23 cellular contexts compared by ENCODE assay signal in genomic region chr1:59276317-59276914, GRCh38. TPM values are rescaled to one million over a fixed set of nuclear protein-coding genes. Genes with fewer than 3 reads are reported as not detected.
A peak's percentile ranks its signal among the peaks of the same experiment; 100 is the strongest.
DNase-seq lines count a peak whose midpoint lies in the region; ATAC-seq, FAIRE-seq and TF ChIP-seq lines count a peak whose summit lies in the region.
"Had no signal": no experiment of that assay in that cellular context is flagged by ENCODE, and none has a peak within 500 bp of the region (broad histone marks: within the 10 kb centered on the region; RNA-seq: fewer than 3 reads in every experiment).

No MANE protein-coding gene starts in this region.

- H3K4me1 ChIP-seq in right lobe of liver (no peaks in the 10 kb centered on the region), HepG2 (ENCODE audit: insufficient read depth, low read length) (no peaks in the 10 kb centered on the region), endothelial cell of umbilical vein (ENCODE audit: control insufficient read depth, extremely low read depth, insufficient read depth, low read length) (peaks cover 28% of the 10 kb centered on the region), BE2C (no peaks in the 10 kb centered on the region)

- no peak for TF ChIP-seq CTCF in right lobe of liver (IDR thresholded peaks at IDR 0.05)
- TF ChIP-seq CTCF in HepG2 (CRISPR knock-in tag; IDR thresholded peaks at IDR 0.05): no peak
- no peak for TF ChIP-seq CTCF in endothelial cell of umbilical vein (IDR thresholded peaks at IDR 0.05; ENCODE audit: extremely low read depth in 1 of 2, insufficient read depth in 1 of 2, low read depth in 1 of 2, low read length in 2 of 2)
- TF ChIP-seq CTCF in mesothelial cell of epicardium (IDR thresholded peaks at IDR 0.05; ENCODE audit: unreplicated experiment): no peak
- no peak for TF ChIP-seq CTCF in BE2C (IDR thresholded peaks at IDR 0.05; ENCODE audit: low read depth, low read length)

- dilution Hi-C loops in endothelial cell of umbilical vein (cut with MboI; ENCODE audit: extremely low pct_ligation_motif_present, low sequenced_read_pairs): no loop called here

- H3K27ac ChIP-seq in right lobe of liver (no peak overlapping the region), HepG2 (ENCODE audit: extremely low read length, insufficient read depth, low read length) (no peak overlapping the region), endothelial cell of umbilical vein (ENCODE audit: insufficient read depth, low read depth, low read length) (peak overlapping the region; percentile 62)
- H3K27ac ChIP-seq: SJCRH30 had no signal

- H3K27ac Mint-ChIP-seq in mesothelial cell of epicardium: peak overlapping the region; percentile 10
- H3K27ac Mint-ChIP-seq in activated T-cell treated with anti-CD3 and anti-CD28 coated beads, Interleukin-2, amount 50 U/mL, for 24 hours: no peak overlapping the region
- H3K27ac Mint-ChIP-seq: CD14-positive monocyte had no signal

- no peak overlapping the region for H3K4me3 Mint-ChIP-seq in mesothelial cell of epicardium
- no peak overlapping the region for H3K4me3 Mint-ChIP-seq in activated T-cell treated with anti-CD3 and anti-CD28 coated beads, Interleukin-2, amount 50 U/mL, for 24 hours
- H3K4me3 Mint-ChIP-seq: CD14-positive monocyte had no signal

- no peaks in the 10 kb centered on the region for H3K27me3 Mint-ChIP-seq in mesothelial cell of epicardium (ENCODE audit: low read depth)
- peaks cover 22% of the 10 kb centered on the region for H3K27me3 Mint-ChIP-seq in activated T-cell treated with anti-CD3 and anti-CD28 coated beads, Interleukin-2, amount 50 U/mL, for 24 hours

- H3K27me3 ChIP-seq in right lobe of liver: no peaks in the 10 kb centered on the region
- H3K27me3 ChIP-seq in HepG2 (ENCODE audit: control insufficient read depth in 1 of 2, insufficient read depth in 2 of 2, low read length in 2 of 2): peaks cover 0 to 13% of the 10 kb centered on the region in 2 experiments; a peak in 1 of 5 replicates
- H3K27me3 ChIP-seq in endothelial cell of umbilical vein (ENCODE audit: control insufficient read depth in 2 of 2, insufficient read depth in 2 of 2, low read length in 2 of 2): no peaks in the 10 kb centered on the region
- no peaks in the 10 kb centered on the region for H3K27me3 ChIP-seq in BE2C
- H3K27me3 ChIP-seq: SJCRH30 had no signal

- intact Hi-C loops in right lobe of liver (cut with DNase I) (no loop called here), HepG2 (cut with micrococcal nuclease; ENCODE audit: unreplicated experiment) (no loop called here), endothelial cell of umbilical vein (cut with micrococcal nuclease) (loop anchor here (2.0 to 5.0 kb wide), 2 partner anchors 18 to 134 kb away; no protein-coding TSS in a partner anchor)

- ATAC-seq in right lobe of liver: peak; percentile 36 to 86 (median 57)
- no peak for ATAC-seq in HepG2
- no peak for ATAC-seq in GM18873 (IDR thresholded peaks at IDR 0.05; ENCODE audit: low FRiP score, unreplicated experiment)
- ATAC-seq: K562, Panc1 had no signal

- no peak overlapping the region for H3K9ac ChIP-seq in HepG2 (ENCODE audit: insufficient read depth, low read depth, low read length)
- no peak overlapping the region for H3K9ac ChIP-seq in endothelial cell of umbilical vein (replicated peaks; ENCODE audit: extremely low read depth, insufficient read depth, low read length)

- in situ Hi-C loops in HepG2 (cut with HindIII; ENCODE audit: extremely low pct_ligation_motif_present, low pct_unique_long_range_greater_than_20kb): no loop called here

- H3K36me3 Mint-ChIP-seq in mesothelial cell of epicardium: peaks cover 2% of the 10 kb centered on the region
- H3K36me3 Mint-ChIP-seq in activated T-cell treated with anti-CD3 and anti-CD28 coated beads, Interleukin-2, amount 50 U/mL, for 24 hours (ENCODE audit: low read depth): no peaks in the 10 kb centered on the region
- H3K36me3 Mint-ChIP-seq: CD14-positive monocyte had no signal

- 69% methylated on average over 6 of the region's 6 CpGs for WGBS in right lobe of liver (ENCODE audit: insufficient coverage, low coverage, low lambda C conversion rate, missing lambda C conversion rate)
- WGBS in HepG2 (ENCODE audit: low lambda C conversion rate): 55% methylated on average over 6 of the region's 6 CpGs

- no peak for TF ChIP-seq EP300 in HepG2 (IDR thresholded peaks at IDR 0.05; ENCODE audit: low read depth in 2 of 2, low read length in 2 of 2)
- TF ChIP-seq EP300 in HepG2 (CRISPR knock-in tag; IDR thresholded peaks at IDR 0.05; ENCODE audit: borderline replicate concordance): no peak

- DNase-seq in right lobe of liver (no peak), HepG2 (ENCODE audit: low spot score) (no peak), endothelial cell of umbilical vein (ENCODE audit: low read depth, low spot score) (peak; percentile 91), mesothelial cell of epicardium (ENCODE audit: low spot score in 2 of 2, unreplicated experiment in 2 of 2) (no peak), BE2C (no peak), NCI-H1105 (lab: John Stamatoyannopoulos, UW) (no peak)
- no peak for DNase-seq in activated T-cell treated with anti-CD3 and anti-CD28 coated beads, Interleukin-2, amount 50 U/mL, for 24 hours
- DNase-seq: DMS53, GDM1, MM.1S, NCI-H1092, NCI-H1436 treated with DMSO at 0.1 percent for 48 hours, NCI-H1930, NCI-H2227 treated with DMSO at 0.1 percent for 48 hours, NCI-H510A treated with DMSO at 0.1 percent for 48 hours, NCI-H748 treated with DMSO at 0.1 percent for 48 hours, SJCRH30 had no signal

- BruUV-seq in HepG2 (replicated peaks; lab: Mats Ljungman, UMichigan) (no TSS peak), endothelial cell of umbilical vein (replicated peaks; lab: Mats Ljungman, UMichigan) (no TSS peak)

- FAIRE-seq in HepG2 (lab: Jason Lieb, UNC) (no peak), endothelial cell of umbilical vein (lab: Jason Lieb, UNC) (peak; percentile 85)
- FAIRE-seq: A204.1, D721Med, K562 had no signal

- POLR2A ChIA-PET in HepG2 (lab: Yijun Ruan, JAX): no interaction called here
- POLR2A ChIA-PET in endothelial cell of umbilical vein (lab: Charles Lee): interaction anchor here (0.6 to 0.9 kb wide), 2 partner anchors 393 to 493 kb away, joined by 3 read pairs; partner anchors contain the start of gene JUN

- H3K36me3 ChIP-seq in right lobe of liver: no peaks in the 10 kb centered on the region
- no peaks in the 10 kb centered on the region for H3K36me3 ChIP-seq in HepG2 (replicated peaks in 1 of 2; ENCODE audit: control insufficient read depth in 1 of 2, insufficient read depth in 2 of 2, low read length in 2 of 2)
- H3K36me3 ChIP-seq in endothelial cell of umbilical vein (ENCODE audit: control insufficient read depth in 2 of 2, extremely low read depth in 1 of 2, insufficient read depth in 2 of 2, low read length in 2 of 2): no peaks in the 10 kb centered on the region
- H3K36me3 ChIP-seq in BE2C: no peaks in the 10 kb centered on the region
- H3K36me3 ChIP-seq: SJCRH30 had no signal

- peaks cover 51% of the 10 kb centered on the region for H3K4me1 Mint-ChIP-seq in mesothelial cell of epicardium
- peaks cover 18% of the 10 kb centered on the region for H3K4me1 Mint-ChIP-seq in activated T-cell treated with anti-CD3 and anti-CD28 coated beads, Interleukin-2, amount 50 U/mL, for 24 hours (ENCODE audit: low read depth)

- H3K4me2 ChIP-seq in HepG2 (ENCODE audit: low read depth, low read length) (no peak overlapping the region), endothelial cell of umbilical vein (ENCODE audit: insufficient read depth, low read length) (peak overlapping the region; percentile 75)

- H4K20me1 ChIP-seq in HepG2 (ENCODE audit: insufficient read depth, low read length): no peaks in the 10 kb centered on the region
- H4K20me1 ChIP-seq in endothelial cell of umbilical vein (replicated peaks; ENCODE audit: control insufficient read depth, extremely low read depth, insufficient read depth, low read length): no peaks in the 10 kb centered on the region

- peaks cover 6% of the 10 kb centered on the region for H3K9me3 Mint-ChIP-seq in mesothelial cell of epicardium
- no peaks in the 10 kb centered on the region for H3K9me3 Mint-ChIP-seq in activated T-cell treated with anti-CD3 and anti-CD28 coated beads, Interleukin-2, amount 50 U/mL, for 24 hours
- H3K9me3 Mint-ChIP-seq: CD14-positive monocyte had no signal

- no peak for TF ChIP-seq RAD21 in HepG2 (CRISPR knock-in tag; IDR thresholded peaks at IDR 0.05)

- H3K4me3 ChIP-seq in right lobe of liver (no peak overlapping the region), HepG2 (replicated peaks in 1 of 3; ENCODE audit: insufficient read depth in 1 of 3, low read depth in 2 of 3, low read length in 3 of 3) (no peak overlapping the region), endothelial cell of umbilical vein (replicated peaks in 1 of 3; ENCODE audit: insufficient read depth in 1 of 3, low read depth in 1 of 3, low read length in 3 of 3) (peak overlapping the region in 1 of 3 experiments; percentile 15), BE2C (ENCODE audit: low read depth, low read length) (no peak overlapping the region)
- H3K4me3 ChIP-seq: K562, SJCRH30 had no signal

- TF ChIP-seq POLR2A in right lobe of liver (IDR thresholded peaks at IDR 0.05) (no peak), HepG2 (IDR thresholded peaks at IDR 0.05; ENCODE audit: insufficient read depth in 1 of 2, low read depth in 2 of 2, low read length in 2 of 2) (no peak), endothelial cell of umbilical vein (IDR thresholded peaks at IDR 0.05; ENCODE audit: low read depth, low read length) (no peak)

- H3K9me1 ChIP-seq in endothelial cell of umbilical vein (replicated peaks; ENCODE audit: control insufficient read depth, extremely low read depth, insufficient read depth, low read length): no peaks in the 10 kb centered on the region

- H3K9me3 ChIP-seq in right lobe of liver (no peaks in the 10 kb centered on the region), HepG2 (ENCODE audit: low read length) (no peaks in the 10 kb centered on the region), endothelial cell of umbilical vein (replicated peaks; ENCODE audit: control insufficient read depth, insufficient read depth, low read length) (no peaks in the 10 kb centered on the region), BE2C (no peaks in the 10 kb centered on the region)

- H3K79me2 ChIP-seq in HepG2 (ENCODE audit: insufficient read depth, low read length) (no peaks in the 10 kb centered on the region), endothelial cell of umbilical vein (ENCODE audit: control insufficient read depth, insufficient read depth, low read length) (no peaks in the 10 kb centered on the region)

- H2AFZ ChIP-seq in HepG2 (ENCODE audit: low read length): no peak overlapping the region
- H2AFZ ChIP-seq in endothelial cell of umbilical vein (ENCODE audit: low read depth, low read length): peak overlapping the region; percentile 60

- CTCF ChIA-PET in HepG2 (lab: Yijun Ruan, JAX; ENCODE audit: low intra/inter-chr PET ratio, low total read pairs): no interaction called here
- CTCF ChIA-PET in endothelial cell of umbilical vein (lab: Charles Lee): interaction anchor here (0.6 to 1.8 kb wide), 13 partner anchors 9 to 483 kb away, joined by 3 to 8 read pairs (median 4); no protein-coding TSS in a partner anchor

RNA-seq across cellular contexts. Expression of gene FGGY, which starts 20.5 kb away (rescaled TPM):
- 10 to 100 TPM; 45.5 to 84.2 (median 58.7) TPM for total RNA-seq in right lobe of liver
- 15.7 and 20.0 TPM in 2 replicates for total RNA-seq in HepG2 (2016; rRNA removed; fragmentation: Illumina TruSeq; extraction: Trizol)
- total RNA-seq in HepG2 (2016; cell fraction: cytosol; rRNA removed; fragmentation: Illumina TruSeq; extraction: Trizol; ENCODE audit: low read depth): 59.4 and 62.1 TPM in 2 replicates
- 16.5 and 19.6 TPM in 2 replicates for total RNA-seq in HepG2 (2016; cell fraction: insoluble cytoplasmic fraction; rRNA removed; fragmentation: Illumina TruSeq; extraction: Trizol)
- total RNA-seq in HepG2 (2016; cell fraction: membrane; rRNA removed; fragmentation: Illumina TruSeq; extraction: Trizol): 19.5 and 21.4 TPM in 2 replicates
- total RNA-seq in HepG2 (2016; cell fraction: nucleus; rRNA removed; fragmentation: Illumina TruSeq; extraction: Trizol): 16.9 and 19.5 TPM in 2 replicates
- 25.6 and 27.5 TPM in 2 replicates for polyA plus RNA-seq in HepG2 (2011; rRNA removed)
- 26.7 and 28.9 TPM in 2 replicates for polyA plus RNA-seq in HepG2 (2011; cell fraction: cytosol; rRNA removed)
- polyA plus RNA-seq in HepG2 (2011; cell fraction: nucleus; rRNA removed): 13.2 and 13.8 TPM in 2 replicates
- polyA plus RNA-seq in HepG2 (2012): 19.3 and 23.4 TPM in 2 replicates
- polyA plus RNA-seq in HepG2 (2016; cell fraction: cytosol; fragmentation: Illumina TruSeq; extraction: Trizol; ENCODE audit: low read depth): 6.2 and 8.4 TPM in 2 replicates
- 13.0 and 14.8 TPM in 2 replicates for polyA plus RNA-seq in HepG2 (2016; cell fraction: insoluble cytoplasmic fraction; fragmentation: Illumina TruSeq; extraction: Trizol; ENCODE audit: low read depth)
- polyA plus RNA-seq in HepG2 (2016; cell fraction: membrane; fragmentation: Illumina TruSeq; extraction: Trizol; ENCODE audit: low read depth): 9.0 and 11.2 TPM in 2 replicates
- 7.0 and 8.3 TPM in 2 replicates for polyA plus RNA-seq in HepG2 (2016; cell fraction: nucleus; fragmentation: Illumina TruSeq; extraction: Trizol; ENCODE audit: insufficient read depth, low read depth)
- 11.3 and 53.1 TPM in 2 replicates for polyA minus RNA-seq in HepG2 (2011; rRNA and poly(A)+ RNA removed; ENCODE audit: low replicate concordance)
- polyA minus RNA-seq in HepG2 (2011; cell fraction: cytosol; rRNA and poly(A)+ RNA removed): 9.6 and 14.5 TPM in 2 replicates
- polyA minus RNA-seq in HepG2 (2011; cell fraction: nucleus; rRNA and poly(A)+ RNA removed): 62.8 and 75.2 TPM in 2 replicates
- 5.6 and 8.3 TPM in 2 replicates for total RNA-seq in endothelial cell of umbilical vein
- polyA plus RNA-seq in endothelial cell of umbilical vein: 4.8 and 6.4 TPM in 2 replicates
- polyA plus RNA-seq in endothelial cell of umbilical vein (2011; cell fraction: cytosol; rRNA removed): 4.6 and 5.4 TPM in 2 replicates
- 7.8 and 7.9 TPM in 2 replicates for polyA plus RNA-seq in endothelial cell of umbilical vein (2011; cell fraction: nucleus; rRNA removed)
- 2.7 and 4.0 TPM in 2 replicates for polyA plus RNA-seq in endothelial cell of umbilical vein (2012)
- 18.0 and 20.4 TPM in 2 replicates for polyA minus RNA-seq in endothelial cell of umbilical vein
- 8.5 TPM for polyA minus RNA-seq in endothelial cell of umbilical vein (2011; cell fraction: cytosol; rRNA and poly(A)+ RNA removed)
- 23.9 and 31.1 TPM in 2 replicates for polyA minus RNA-seq in endothelial cell of umbilical vein (2011; cell fraction: nucleus; rRNA and poly(A)+ RNA removed)
- 21.8 to 26.8 TPM (median 26.8 TPM) in 3 replicates for total RNA-seq in mesothelial cell of epicardium
- polyA plus RNA-seq in BE2C (2012; ENCODE audit: insufficient read depth, insufficient read length, low read depth): 12.1 TPM

Comparison
In these comparisons a context has a peak if more than half of its experiments do, and no peak if none do; other contexts are left out.
1. ATAC-seq: peak in right lobe of liver (4 of 4); none in HepG2 (single experiment) and GM18873 (single experiment).